In the genomic region with DNA sequence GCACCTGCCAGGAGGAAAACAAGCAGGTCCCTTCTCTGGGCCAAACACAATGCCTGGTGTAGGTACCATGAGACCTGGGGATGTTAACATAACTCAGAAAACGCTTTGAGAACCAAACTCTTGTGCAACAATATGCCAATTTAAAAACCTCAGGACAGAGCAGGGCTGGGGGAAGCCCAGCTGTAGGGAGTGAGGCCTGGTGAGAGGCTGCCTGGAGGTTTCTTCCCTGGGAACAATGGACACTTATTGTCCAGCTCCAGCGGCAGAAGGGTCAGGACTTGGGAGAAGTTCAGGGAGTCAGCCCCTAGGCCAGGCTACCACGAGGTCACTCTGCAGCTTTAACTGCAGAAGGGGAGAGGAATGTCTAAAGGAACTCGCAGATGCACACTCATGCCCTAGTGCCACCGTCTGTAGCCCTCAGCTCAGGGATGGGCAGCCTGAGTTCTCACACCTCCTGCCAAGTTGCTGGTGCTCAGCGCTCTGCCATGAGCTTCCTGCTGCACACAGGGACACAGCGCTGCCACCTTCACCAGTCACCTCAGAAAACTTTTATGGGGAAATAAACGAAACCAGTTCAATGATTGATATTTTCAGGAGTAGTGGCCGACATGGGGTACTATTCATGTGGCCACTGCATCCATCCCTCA, we compare ENCODE assay signal across 22 cellular contexts. TPM values are rescaled to one million over a fixed set of nuclear protein-coding genes. Genes with fewer than 3 reads are reported as not detected.
DNase-seq lines count a peak whose midpoint lies in the region; ATAC-seq and TF ChIP-seq lines count a peak whose summit lies in the region.
"Had no signal": no experiment of that assay in that cellular context is flagged by ENCODE, and none has a peak within 500 bp of the region (broad histone marks: within the 10 kb centered on the region; RNA-seq: fewer than 3 reads in every experiment).

No MANE protein-coding gene starts in this region.

- H3K4me1 ChIP-seq in DOHH2 (ENCODE audit: control insufficient read depth, low read length) (peaks cover 43% of the 10 kb centered on the region), OCI-LY3 (ENCODE audit: low read length) (peaks cover 26% of the 10 kb centered on the region), right atrium auricular region (peaks cover 0 to 35% of the 10 kb centered on the region in 2 donors), skeletal muscle tissue (ENCODE audit: control insufficient read depth in 3 of 3, insufficient read depth in 3 of 3, low read length in 3 of 3) (peaks cover 21 to 41% (median 39%) of the 10 kb centered on the region in 3 donors)
- H3K4me1 ChIP-seq: SJCRH30 had no signal

- H3K27me3 ChIP-seq in DOHH2 (ENCODE audit: control insufficient read depth, low read length) (no peaks in the 10 kb centered on the region), OCI-LY3 (ENCODE audit: low read depth, low read length) (no peaks in the 10 kb centered on the region), right atrium auricular region (no peaks in the 10 kb centered on the region), skeletal muscle tissue (ENCODE audit: control insufficient read depth in 3 of 3, insufficient read depth in 3 of 3, low read length in 3 of 3) (no peaks in the 10 kb centered on the region)

- peaks cover 5% of the 10 kb centered on the region for H3F3A ChIP-seq in DOHH2 (ENCODE audit: control insufficient read depth, insufficient read depth)

- TF ChIP-seq CTCF in DOHH2 (IDR thresholded peaks at IDR 0.05; ENCODE audit: low read depth, low read length, poor library complexity, severe bottlenecking) (no peak), OCI-LY3 (IDR thresholded peaks at IDR 0.05; ENCODE audit: low read depth, low read length) (no peak), right atrium auricular region (IDR thresholded peaks at IDR 0.05) (no peak)

- H3K9ac ChIP-seq in OCI-LY3 (ENCODE audit: low read length) (no peak overlapping the region), skeletal muscle tissue (ENCODE audit: low read depth in 1 of 3, low read length in 3 of 3) (peak overlapping the region in 1 of 3 donors; percentile 50)

- ATAC-seq in HG03139 (IDR thresholded peaks at IDR 0.05; ENCODE audit: unreplicated experiment) (no peak), GM21529 (IDR thresholded peaks at IDR 0.05; ENCODE audit: unreplicated experiment) (no peak), HG02840 (IDR thresholded peaks at IDR 0.05; ENCODE audit: low FRiP score, unreplicated experiment) (no peak)
- ATAC-seq: activated CD8-positive, alpha-beta T cell treated with anti-CD3 and anti-CD28 coated beads for 36 hours; GM23338; naive thymus-derived CD8-positive, alpha-beta T cell had no signal

- H3K4me2 ChIP-seq in DOHH2 (ENCODE audit: low read length), result peak overlapping the region; percentile 42
- H3K4me2 ChIP-seq in OCI-LY3 (ENCODE audit: low read length), result peak overlapping the region; percentile 57
- H3K4me2 ChIP-seq: GM23338 had no signal

- H3K36me3 ChIP-seq in DOHH2 (ENCODE audit: control insufficient read depth, low read length) (no peaks in the 10 kb centered on the region), OCI-LY3 (replicated peaks; ENCODE audit: low read depth, low read length) (no peaks in the 10 kb centered on the region), right atrium auricular region (no peaks in the 10 kb centered on the region), skeletal muscle tissue (ENCODE audit: control insufficient read depth in 3 of 3, insufficient read depth in 3 of 3, low read length in 3 of 3) (no peaks in the 10 kb centered on the region)
- H3K36me3 ChIP-seq: SJCRH30 had no signal

- peak overlapping the region; percentile 25; the same call in 1 of the 2 replicates for H2AFZ ChIP-seq in OCI-LY3 (ENCODE audit: low read depth, low read length)
- H2AFZ ChIP-seq: GM23338 had no signal

- H3K4me3 ChIP-seq in DOHH2 (ENCODE audit: low read length) (no peak overlapping the region), OCI-LY3 (ENCODE audit: low read length) (no peak overlapping the region), right atrium auricular region (no peak overlapping the region), skeletal muscle tissue (ENCODE audit: low read length in 3 of 3) (no peak overlapping the region)
- H3K4me3 ChIP-seq: GM23338, SJCRH30 had no signal

- H3K9me3 ChIP-seq in DOHH2 (ENCODE audit: control insufficient read depth, insufficient read depth, low read length) (no peaks in the 10 kb centered on the region), OCI-LY3 (ENCODE audit: insufficient read depth, low read length) (no peaks in the 10 kb centered on the region), right atrium auricular region (no peaks in the 10 kb centered on the region), skeletal muscle tissue (ENCODE audit: control insufficient read depth in 3 of 3, low read length in 3 of 3) (no peaks in the 10 kb centered on the region)
- H3K9me3 ChIP-seq: SJCRH30 had no signal

- no peaks in the 10 kb centered on the region for H4K20me1 ChIP-seq in DOHH2 (ENCODE audit: control insufficient read depth, insufficient read depth, low read depth, low read length)
- no peaks in the 10 kb centered on the region for H4K20me1 ChIP-seq in OCI-LY3 (ENCODE audit: insufficient read depth, low read length)

- H3K79me2 ChIP-seq in DOHH2 (ENCODE audit: control insufficient read depth, low read length) (peaks cover 9% of the 10 kb centered on the region), OCI-LY3 (ENCODE audit: low read length) (no peaks in the 10 kb centered on the region)

- H3K9me2 ChIP-seq in DOHH2 (replicated peaks; ENCODE audit: control insufficient read depth, low read length), result no peaks in the 10 kb centered on the region

- H3K27ac ChIP-seq in DOHH2 (ENCODE audit: low read depth, low read length) (no peak overlapping the region), OCI-LY3 (ENCODE audit: low read length) (0 out of 2 replicates have a peak overlapping the region, but pooled peaks have one; percentile 4), right atrium auricular region (peak overlapping the region; percentile 51 to 59), skeletal muscle tissue (ENCODE audit: low read depth, low read length) (peak overlapping the region; percentile 7)
- H3K27ac ChIP-seq: SJCRH30 had no signal

- DNase-seq in right atrium auricular region (ENCODE audit: low spot score), result no peak
- DNase-seq in SW 1271 (lab: John Stamatoyannopoulos, UW), result no peak
- DNase-seq: activated B cell treated with CpG ODN at 0.5 μM for 24 hours; activated CD8-positive, alpha-beta T cell treated with anti-CD3 and anti-CD28 coated beads for 36 hours; activated T-cell treated with anti-CD3 and anti-CD28 coated beads, Interleukin-2, amount 50 U/mL, for 48 hours; DMS79; mesendoderm; naive thymus-derived CD8-positive, alpha-beta T cell; NCI-H1436 treated with DMSO at 0.1 percent for 48 hours; NCI-H2171 treated with DMSO at 0.1 percent for 48 hours; NCI-H526 treated with DMSO at 0.1 percent for 48 hours; OCI-M1; SJCRH30 had no signal

RNA-seq across cellular contexts. Expression of gene GPR157, which starts 8.5 kb away (rescaled TPM):
- total RNA-seq in right atrium auricular region, result 10 to 100 TPM; 10.3 to 13.0 TPM
- 2.6 TPM for total RNA-seq in skeletal muscle tissue
- total RNA-seq: SJCRH30 had no signal

RNA-seq across cellular contexts. Expression of gene SLC2A5, which starts 51.0 kb away (rescaled TPM):
- total RNA-seq in right atrium auricular region (under 1 TPM; 0.26 to 0.94 TPM), skeletal muscle tissue (8.9 TPM)
- total RNA-seq: activated CD8-positive, alpha-beta T cell treated with anti-CD3 and anti-CD28 coated beads for 36 hours; activated naive CD4-positive, alpha-beta T cell treated with anti-CD3 and anti-CD28 coated beads, Interleukin-2, amount 50 U/mL, for 72 hours; progenitor cell of endocrine pancreas; SJCRH30 had no signal
